In genomic region chr19:23395041-23395721, GRCh38 we compare ENCODE assay signal across 8 cellular contexts. TPM values are rescaled to one million over a fixed set of nuclear protein-coding genes. Genes with fewer than 3 reads are reported as not detected.
A peak's percentile ranks its signal among the peaks of the same experiment; 100 is the strongest.
DNase-seq lines count a peak whose midpoint lies in the region; ATAC-seq and TF ChIP-seq lines count a peak whose summit lies in the region.

ZNF91 (minus strand) TSS chr19:23395471; CDS start chr19:23395354, 117 bp downstream.

- no peaks in the 10 kb centered on the region; the same call in 1 of the 2 replicates for H4K20me1 ChIP-seq in GM23338 (replicated peaks; ENCODE audit: insufficient read depth)

- H3K4me1 Mint-ChIP-seq in GM23338, result peaks cover 22% of the 10 kb centered on the region; the same call in 2 of the 3 replicates

- H3K4me2 ChIP-seq in GM23338, result peak within 1 kb of the TSS; percentile 75

- H3K4me1 ChIP-seq in GM23338 (ENCODE audit: insufficient read depth) (peaks cover 10% of the 10 kb centered on the region), testis (peaks cover 11% of the 10 kb centered on the region)

- H3K4me3 Mint-ChIP-seq in GM23338, result peak within 1 kb of the TSS; percentile 98

- H3K9me3 ChIP-seq in testis, result no peaks in the 10 kb centered on the region

- ATAC-seq in GM23338 (peak; percentile 94), SK-N-SH treated with all-trans-retinoic acid at 6 μM for 48 hours (peak; percentile 97), omental fat pad (ENCODE audit: low FRiP score) (peak; percentile 98)
- peak; percentile 98 for ATAC-seq in activated naive CD4-positive, alpha-beta T cell treated with anti-CD3 and anti-CD28 coated beads, Interleukin-2, amount 50 U/mL, for 72 hours

- H3K27ac ChIP-seq in GM23338 (ENCODE audit: low read depth) (peak within 1 kb of the TSS; percentile 97), testis (peak within 1 kb of the TSS; percentile 92 to 95)

- H3K36me3 ChIP-seq in GM23338 (ENCODE audit: insufficient read depth), result peaks cover 15% of the 10 kb centered on the region
- no peaks in the 10 kb centered on the region for H3K36me3 ChIP-seq in testis (ENCODE audit: low read depth, missing control alignments)

- 0 to 1% methylated on average over 30 to 32 of the region's 32 CpGs for WGBS in testis, 2 donors

- H3K27ac Mint-ChIP-seq in GM23338, result peak within 1 kb of the TSS; percentile 99
- H3K27ac Mint-ChIP-seq in activated naive CD4-positive, alpha-beta T cell treated with anti-CD3 and anti-CD28 coated beads, Interleukin-2, amount 50 U/mL, for 72 hours, result peak within 1 kb of the TSS; percentile 96 to 98

- no peak for TF ChIP-seq CTCF in GM23338 (conservative IDR thresholded peaks at IDR 0.05; ENCODE audit: low read depth in 2 of 2)
- TF ChIP-seq CTCF in LNCaP clone FGC (IDR thresholded peaks at IDR 0.05; ENCODE audit: control insufficient read depth, extremely low read depth, insufficient read depth), result no peak
- no peak for TF ChIP-seq CTCF in omental fat pad (IDR thresholded peaks at IDR 0.05)
- no peak for TF ChIP-seq CTCF in testis (IDR thresholded peaks at IDR 0.05)

- H3F3A ChIP-seq in GM23338 (replicated peaks; ENCODE audit: low read depth), result no peaks in the 10 kb centered on the region

- DNase-seq in EL, result peak; percentile 98
- DNase-seq in GM23338 (ENCODE audit: low spot score), result peak; percentile 99
- peak; percentile 98 for DNase-seq in LNCaP clone FGC (ENCODE audit: low read depth)
- DNase-seq in activated naive CD4-positive, alpha-beta T cell treated with anti-CD3 and anti-CD28 coated beads, Interleukin-2, amount 50 U/mL, for 72 hours (ENCODE audit: low spot score in 2 of 2), result peak; percentile 83 to 93
- DNase-seq in glomerular visceral epithelial cell (ENCODE audit: extremely low spot score), result peak; percentile 95
- DNase-seq in omental fat pad (ENCODE audit: low spot score), result peak; percentile 90
- DNase-seq in testis, result peak; percentile 99

- H3K4me3 ChIP-seq in GM23338, result peak within 1 kb of the TSS; percentile 71
- peak within 1 kb of the TSS; percentile 93 for H3K4me3 ChIP-seq in LNCaP clone FGC (ENCODE audit: low read depth, low read length)
- H3K4me3 ChIP-seq in testis, result peak within 1 kb of the TSS; percentile 92 to 94

- H3K9me3 Mint-ChIP-seq in GM23338, result no peaks in the 10 kb centered on the region; the same call in 2 of the 3 replicates
- H3K9me3 Mint-ChIP-seq in activated naive CD4-positive, alpha-beta T cell treated with anti-CD3 and anti-CD28 coated beads, Interleukin-2, amount 50 U/mL, for 72 hours, result peaks cover 7% of the 10 kb centered on the region in 2 donors

- H3K27me3 ChIP-seq in GM23338 (ENCODE audit: insufficient read depth), result no peaks in the 10 kb centered on the region
- no peaks in the 10 kb centered on the region for H3K27me3 ChIP-seq in testis

- TF ChIP-seq POLR2A in testis (IDR thresholded peaks at IDR 0.05), result peak; percentile 38

- peaks cover 47% of the 10 kb centered on the region for H3K79me2 ChIP-seq in GM23338 (replicated peaks; ENCODE audit: insufficient read depth)

- no peak within 1 kb of the TSS for H2AFZ ChIP-seq in GM23338

- no peaks in the 10 kb centered on the region for H3K9me2 ChIP-seq in GM23338 (ENCODE audit: insufficient read depth)

- H3K36me3 Mint-ChIP-seq in GM23338 (ENCODE audit: low read depth), result peaks cover 36% of the 10 kb centered on the region
- peaks cover 34 to 45% of the 10 kb centered on the region in 2 donors for H3K36me3 Mint-ChIP-seq in activated naive CD4-positive, alpha-beta T cell treated with anti-CD3 and anti-CD28 coated beads, Interleukin-2, amount 50 U/mL, for 72 hours

- peaks cover 7% of the 10 kb centered on the region for H3K27me3 Mint-ChIP-seq in GM23338 (ENCODE audit: insufficient read depth, low read depth, poor library complexity)

- intact Hi-C loops in testis (cut with DNase I; ENCODE audit: low total_unique reads), result no loop called here

TF ChIP-seq in GM23338, 12 proteins besides CTCF, POLR2A, EP300 and RAD21 (continues in another document):
- peak; percentile 95 for TF ChIP-seq POLR2AphosphoS5 (IDR thresholded peaks at IDR 0.05; ENCODE audit: low read depth)

TF ChIP-seq in SK-N-SH treated with all-trans-retinoic acid at 6 μM for 48 hours, 23 proteins besides CTCF, POLR2A, EP300 and RAD21:
- TF ChIP-seq ESRRG (CRISPR knock-in tag; IDR thresholded peaks at IDR 0.05), result 0 out of 2 replicates have a peak, but pooled peaks have one; percentile 72
- TF ChIP-seq ZNF8 (CRISPR knock-in tag; IDR thresholded peaks at IDR 0.05), result no peak
- peak; percentile 13; the same call in 1 of the 2 replicates for TF ChIP-seq CSRNP3 (CRISPR knock-in tag; IDR thresholded peaks at IDR 0.05)
- TF ChIP-seq CSDC2 (CRISPR knock-in tag; IDR thresholded peaks at IDR 0.05), result no peak
TF ChIP-seq in SK-N-SH treated with all-trans-retinoic acid at 6 μM for 48 hours: peak in this region for 2.

RNA-seq across cellular contexts. Expression of gene ZNF91, which starts in this region (rescaled TPM):
- total RNA-seq in GM23338 (2014; rRNA removed; shearing (Covaris generic)), result 45.1 and 51.6 TPM in 2 replicates
- 17.4 and 23.5 TPM in 2 replicates for polyA plus RNA-seq in GM23338 (2016; fragmentation: Nextera tagmentation; extraction: Ambion mirVana)
- total RNA-seq in activated naive CD4-positive, alpha-beta T cell treated with anti-CD3 and anti-CD28 coated beads, Interleukin-2, amount 50 U/mL, for 72 hours, result 10 to 100 TPM; 37.9 to 48.3 TPM
- total RNA-seq in omental fat pad, result 10 to 100 TPM; 51.3 to 78.2 (median 65.4) TPM
- total RNA-seq in testis, result 100 to 1,000 TPM in 1 of 2 donors, 10 to 100 TPM in 1; 96.1 to 101 TPM
- polyA plus RNA-seq in testis (ENCODE audit: insufficient read depth, low read depth, low replicate concordance), result 50.1 TPM

Comparison
In these comparisons a context has a peak if more than half of its experiments do, and no peak if none do; other contexts are left out.
1. Peak in every context shown above with its lines: DNase-seq, ATAC-seq, H3K4me3 ChIP-seq and H3K27ac ChIP-seq.